ENCODE assay signal across 17 cellular contexts in the genomic region with DNA sequence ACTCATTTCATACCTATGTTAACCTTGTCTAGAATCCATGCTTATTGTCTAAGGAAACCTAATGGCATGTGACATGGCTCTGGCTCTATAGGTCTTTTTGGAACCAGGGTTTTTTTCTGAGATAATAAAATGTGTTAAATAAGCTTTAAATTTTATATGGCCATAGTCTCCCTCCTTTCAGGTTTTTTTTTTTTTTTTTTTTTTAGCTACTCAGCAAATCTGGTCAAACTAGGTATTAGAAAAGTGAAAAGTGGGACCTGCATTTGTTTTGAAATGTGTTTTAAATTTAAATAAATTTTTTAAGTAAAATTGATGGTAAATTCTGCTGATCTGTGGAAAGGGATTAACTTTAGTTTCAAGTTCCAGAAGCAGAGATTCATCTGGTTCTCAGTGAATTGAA. TPM values are rescaled to one million over a fixed set of nuclear protein-coding genes. Genes with fewer than 3 reads are reported as not detected.
A peak's percentile ranks its signal among the peaks of the same experiment; 100 is the strongest.
DNase-seq lines count a peak whose midpoint lies in the region; ATAC-seq, FAIRE-seq and TF ChIP-seq lines count a peak whose summit lies in the region.
"Had no signal": no experiment of that assay in that cellular context is flagged by ENCODE, and none has a peak within 500 bp of the region (broad histone marks: within the 10 kb centered on the region; RNA-seq: fewer than 3 reads in every experiment).

No MANE protein-coding gene starts in this region.

- H3K9ac ChIP-seq in KMS-11: no peak overlapping the region; the same call in 1 of the 2 replicates
- H3K9ac ChIP-seq in GM12878 (ENCODE audit: control insufficient read depth, insufficient read depth, low read length): peak overlapping the region; percentile 26; the same call in 1 of the 2 replicates

- CTCF ChIA-PET in GM12878 (lab: Yijun Ruan, JAX): interaction anchor here (0.9 to 1.2 kb wide), 3 partner anchors 10 to 307 kb away, joined by 3 to 5 read pairs (median 3); no protein-coding TSS in a partner anchor

- no peaks in the 10 kb centered on the region for H3K27me3 Mint-ChIP-seq in mesothelial cell of epicardium (ENCODE audit: low read depth)
- H3K27me3 Mint-ChIP-seq: CD4-positive, alpha-beta T cell had no signal

- H3K4me2 ChIP-seq in KMS-11 (peak overlapping the region; percentile 78), GM12878 (ENCODE audit: control insufficient read depth, insufficient read depth) (peak overlapping the region; percentile 94)

- POLR2A ChIA-PET in GM12878 (lab: Charles Lee): interaction anchor here (0.7 kb wide), 1 partner anchor 410 kb away, joined by 7 read pairs; no protein-coding TSS in a partner anchor

- no peak for TF ChIP-seq CTCF in KMS-11 (conservative IDR thresholded peaks at IDR 0.05; ENCODE audit: low read depth, low read length)
- no peak for TF ChIP-seq CTCF in GM12878 (IDR thresholded peaks at IDR 0.05 in 2 of 3, conservative IDR thresholded peaks at IDR 0.05 in 1 of 3; ENCODE audit: control insufficient read depth in 2 of 3, extremely low read depth in 1 of 3, insufficient read depth in 1 of 3, low read depth in 3 of 3, low read length in 3 of 3)
- no peak for TF ChIP-seq CTCF in mesothelial cell of epicardium (IDR thresholded peaks at IDR 0.05; ENCODE audit: unreplicated experiment)

- peaks cover 22% of the 10 kb centered on the region for H3K4me1 ChIP-seq in KMS-11 (ENCODE audit: low read depth, poor library complexity, severe bottlenecking)
- peaks cover 10% of the 10 kb centered on the region for H3K4me1 ChIP-seq in GM12878 (ENCODE audit: control insufficient read depth, insufficient read depth, low read length)
- H3K4me1 ChIP-seq: Caco-2, HAP-1 had no signal

- H3K36me3 Mint-ChIP-seq in mesothelial cell of epicardium: peaks cover 3% of the 10 kb centered on the region

- intact Hi-C loops in GM12878 (cut with micrococcal nuclease; ENCODE audit: unreplicated experiment) (loop anchor here (10.0 kb wide), 1 partner anchor 152 kb away; a partner anchor contains a TSS), Right ventricle myocardium inferior (cut with DNase I) (no loop called here)

- no peaks in the 10 kb centered on the region; the same call in 1 of the 3 replicates for H3K9me3 ChIP-seq in GM12878 (replicated peaks; ENCODE audit: control insufficient read depth, insufficient read depth, low read length)
- H3K9me3 ChIP-seq: Caco-2, HAP-1 had no signal

- H3K79me2 ChIP-seq in KMS-11 (ENCODE audit: insufficient read depth, low read depth) (no peaks in the 10 kb centered on the region), GM12878 (ENCODE audit: control insufficient read depth, insufficient read depth, low read length) (no peaks in the 10 kb centered on the region)

- SMC1A ChIA-PET in GM12878 (lab: Charles Lee; ENCODE audit: uncharacterized antibody, unreplicated experiment): interaction anchor here (0.9 to 1.9 kb wide), 9 partner anchors 17 to 308 kb away, joined by 3 to 11 read pairs (median 4); no protein-coding TSS in a partner anchor

- no TSS peak for BruUV-seq in GM12878 (replicated peaks; lab: Mats Ljungman, UMichigan)

- no peak for TF ChIP-seq POLR2A in GM12878 (IDR thresholded peaks at IDR 0.05; ENCODE audit: low read depth, low read length)

- in situ Hi-C loops in GM12878 (cut with MboI): no loop called here

- H4K20me1 ChIP-seq in KMS-11 (ENCODE audit: insufficient read depth) (no peaks in the 10 kb centered on the region), GM12878 (ENCODE audit: control insufficient read depth, insufficient read depth) (no peaks in the 10 kb centered on the region)

- no peaks in the 10 kb centered on the region for H3K27me3 ChIP-seq in KMS-11 (ENCODE audit: insufficient read depth, low read depth)
- no peaks in the 10 kb centered on the region for H3K27me3 ChIP-seq in GM12878 (replicated peaks in 1 of 2; ENCODE audit: control insufficient read depth in 2 of 2, insufficient read depth in 2 of 2, low read length in 1 of 2)

- peak overlapping the region; percentile 69 for H3K27ac Mint-ChIP-seq in mesothelial cell of epicardium
- H3K27ac Mint-ChIP-seq: CD4-positive, alpha-beta T cell had no signal

- peaks cover 5% of the 10 kb centered on the region for H3K9me3 Mint-ChIP-seq in mesothelial cell of epicardium
- H3K9me3 Mint-ChIP-seq: CD4-positive, alpha-beta T cell had no signal

- H2AFZ ChIP-seq in KMS-11 (ENCODE audit: low read depth) (peak overlapping the region; percentile 51), GM12878 (ENCODE audit: control insufficient read depth, low read depth, low read length) (peak overlapping the region; percentile 66)

- no peak for TF ChIP-seq RAD21 in GM12878 (IDR thresholded peaks at IDR 0.05; ENCODE audit: insufficient read depth, low read depth, low read length)

- peak overlapping the region; percentile 58 for H3K27ac ChIP-seq in KMS-11
- peak overlapping the region; percentile 77; the same call in 1 of the 2 replicates for H3K27ac ChIP-seq in GM12878 (ENCODE audit: control insufficient read depth, insufficient read depth)
- H3K27ac ChIP-seq: C4-2B had no signal

- H3K4me3 ChIP-seq in GM08714 (ENCODE audit: low read length) (peak overlapping the region; percentile 48; the same call in 1 of the 2 replicates), KMS-11 (IDR thresholded peaks at IDR 0.05; ENCODE audit: insufficient read depth, low read depth, low read length) (no peak overlapping the region), GM12878 (no peak overlapping the region)
- H3K4me3 ChIP-seq: HAP-1 had no signal

- ATAC-seq in GM12878 (no peak), Right ventricle myocardium inferior (no peak), esophagus mucosa (no peak)

- RAD21 ChIA-PET in GM12878 (lab: Charles Lee; ENCODE audit: unreplicated experiment): interaction anchor here (0.9 to 3.0 kb wide), 4 partner anchors 11 to 149 kb away, joined by 3 to 11 read pairs (median 3); a partner anchor contains a TSS

- H3K36me3 ChIP-seq in KMS-11 (ENCODE audit: insufficient read depth) (no peaks in the 10 kb centered on the region), GM12878 (ENCODE audit: control insufficient read depth in 2 of 2, insufficient read depth in 2 of 2, low read length in 1 of 2) (no peaks in the 10 kb centered on the region)
- H3K36me3 ChIP-seq: HAP-1 had no signal

- H3K4me3 Mint-ChIP-seq in mesothelial cell of epicardium: no peak overlapping the region
- H3K4me3 Mint-ChIP-seq: CD4-positive, alpha-beta T cell had no signal

- DNase-seq in GM12878 (ENCODE audit: low read depth, low spot score): no peak
- no peak for DNase-seq in mesothelial cell of epicardium (ENCODE audit: low spot score in 2 of 2, unreplicated experiment in 2 of 2)
- DNase-seq in Right ventricle myocardium inferior (ENCODE audit: missing footprints): no peak
- DNase-seq in mesenteric fat pad (ENCODE audit: low spot score): no peak
- DNase-seq: AML-193; Caco-2; CD4-positive, alpha-beta T cell; GDM1 had no signal

- no peak for TF ChIP-seq EP300 in GM12878 (IDR thresholded peaks at IDR 0.05; ENCODE audit: borderline replicate concordance in 1 of 2, control insufficient read depth in 1 of 2, low read depth in 2 of 2, low read length in 2 of 2)

- no peak for FAIRE-seq in GM12878 (lab: Jason Lieb, UNC)
- FAIRE-seq: A204.1, D721Med, H1 had no signal

- peaks cover 46% of the 10 kb centered on the region for H3K4me1 Mint-ChIP-seq in mesothelial cell of epicardium

TF ChIP-seq in GM12878, 131 proteins besides CTCF, POLR2A, EP300 and RAD21 (continues in another document):
- TF ChIP-seq BACH1 (IDR thresholded peaks at IDR 0.05; ENCODE audit: borderline replicate concordance) (no peak), CBX5 (IDR thresholded peaks at IDR 0.05; ENCODE audit: low read depth) (no peak)
- TF ChIP-seq, protein P1, sequence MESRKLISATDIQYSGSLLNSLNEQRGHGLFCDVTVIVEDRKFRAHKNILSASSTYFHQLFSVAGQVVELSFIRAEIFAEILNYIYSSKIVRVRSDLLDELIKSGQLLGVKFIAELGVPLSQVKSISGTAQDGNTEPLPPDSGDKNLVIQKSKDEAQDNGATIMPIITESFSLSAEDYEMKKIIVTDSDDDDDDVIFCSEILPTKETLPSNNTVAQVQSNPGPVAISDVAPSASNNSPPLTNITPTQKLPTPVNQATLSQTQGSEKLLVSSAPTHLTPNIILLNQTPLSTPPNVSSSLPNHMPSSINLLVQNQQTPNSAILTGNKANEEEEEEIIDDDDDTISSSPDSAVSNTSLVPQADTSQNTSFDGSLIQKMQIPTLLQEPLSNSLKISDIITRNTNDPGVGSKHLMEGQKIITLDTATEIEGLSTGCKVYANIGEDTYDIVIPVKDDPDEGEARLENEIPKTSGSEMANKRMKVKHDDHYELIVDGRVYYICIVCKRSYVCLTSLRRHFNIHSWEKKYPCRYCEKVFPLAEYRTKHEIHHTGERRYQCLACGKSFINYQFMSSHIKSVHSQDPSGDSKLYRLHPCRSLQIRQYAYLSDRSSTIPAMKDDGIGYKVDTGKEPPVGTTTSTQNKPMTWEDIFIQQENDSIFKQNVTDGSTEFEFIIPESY (IDR thresholded peaks at IDR 0.05): no peak
- TF ChIP-seq, protein P2, sequence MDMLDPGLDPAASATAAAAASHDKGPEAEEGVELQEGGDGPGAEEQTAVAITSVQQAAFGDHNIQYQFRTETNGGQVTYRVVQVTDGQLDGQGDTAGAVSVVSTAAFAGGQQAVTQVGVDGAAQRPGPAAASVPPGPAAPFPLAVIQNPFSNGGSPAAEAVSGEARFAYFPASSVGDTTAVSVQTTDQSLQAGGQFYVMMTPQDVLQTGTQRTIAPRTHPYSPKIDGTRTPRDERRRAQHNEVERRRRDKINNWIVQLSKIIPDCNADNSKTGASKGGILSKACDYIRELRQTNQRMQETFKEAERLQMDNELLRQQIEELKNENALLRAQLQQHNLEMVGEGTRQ (IDR thresholded peaks at IDR 0.05; ENCODE audit: borderline replicate concordance, low read depth, low read length): no peak

RNA-seq across cellular contexts. Expression of a gene that starts 52.1 kb away (rescaled TPM):
- 2.9 and 4.1 TPM in 2 replicates for total RNA-seq in GM12878 (2013; cell fraction: nucleolus; rRNA removed)
- total RNA-seq in GM12878 (2014; rRNA removed): not detected in 2 replicates
- total RNA-seq in GM12878 (2014; rRNA removed; fragmentation: Illumina TruSeq; extraction: Trizol): not detected in 2 replicates
- not detected in 2 replicates for total RNA-seq in GM12878 (2021)
- polyA plus RNA-seq in GM12878 (2011; ENCODE audit: low read depth): not detected
- not detected in 2 replicates for polyA plus RNA-seq in GM12878 (2011; rRNA removed)
- not detected in 2 replicates for polyA plus RNA-seq in GM12878 (2011; cell fraction: cytosol; rRNA removed)
- polyA plus RNA-seq in GM12878 (2011; cell fraction: nucleus; rRNA removed): 0.28 and 0.45 TPM in 2 replicates
- not detected in 2 replicates for polyA plus RNA-seq in GM12878 (2012)
- polyA plus RNA-seq in GM12878 (2014; fragmentation: Illumina TruSeq; extraction: Trizol): not detected in 2 replicates
- not detected for polyA plus RNA-seq in GM12878 (2014; fragmentation: Nextera tagmentation; extraction: Ambion mirVana)
- polyA plus RNA-seq in GM12878 (2014; rRNA removed): 0.11 TPM in 1 of 2 replicates, not detected in the other
- not detected for polyA plus RNA-seq in GM12878 (2016; fragmentation: Nextera tagmentation; extraction: Ambion mirVana)
- polyA minus RNA-seq in GM12878 (2011; rRNA and poly(A)+ RNA removed): 0.26 TPM in 1 of 2 replicates, not detected in the other
- polyA minus RNA-seq in GM12878 (2011; cell fraction: cytosol; rRNA and poly(A)+ RNA removed): not detected in 2 replicates
- 0.57 and 0.60 TPM in 2 replicates for polyA minus RNA-seq in GM12878 (2011; cell fraction: nucleus; rRNA and poly(A)+ RNA removed)
- 0.86 to 1.2 TPM (median 0.91 TPM) in 3 replicates for total RNA-seq in mesothelial cell of epicardium
- total RNA-seq in Right ventricle myocardium inferior: not detected
- 0.44 TPM for total RNA-seq in esophagus mucosa
- total RNA-seq in mesenteric fat pad: not detected
- total RNA-seq: Caco-2; CD4-positive, alpha-beta T cell had no signal
- polyA plus RNA-seq: BJ had no signal
